Comparison of ENCODE assay signal across 1 cellular context in the genomic region with DNA sequence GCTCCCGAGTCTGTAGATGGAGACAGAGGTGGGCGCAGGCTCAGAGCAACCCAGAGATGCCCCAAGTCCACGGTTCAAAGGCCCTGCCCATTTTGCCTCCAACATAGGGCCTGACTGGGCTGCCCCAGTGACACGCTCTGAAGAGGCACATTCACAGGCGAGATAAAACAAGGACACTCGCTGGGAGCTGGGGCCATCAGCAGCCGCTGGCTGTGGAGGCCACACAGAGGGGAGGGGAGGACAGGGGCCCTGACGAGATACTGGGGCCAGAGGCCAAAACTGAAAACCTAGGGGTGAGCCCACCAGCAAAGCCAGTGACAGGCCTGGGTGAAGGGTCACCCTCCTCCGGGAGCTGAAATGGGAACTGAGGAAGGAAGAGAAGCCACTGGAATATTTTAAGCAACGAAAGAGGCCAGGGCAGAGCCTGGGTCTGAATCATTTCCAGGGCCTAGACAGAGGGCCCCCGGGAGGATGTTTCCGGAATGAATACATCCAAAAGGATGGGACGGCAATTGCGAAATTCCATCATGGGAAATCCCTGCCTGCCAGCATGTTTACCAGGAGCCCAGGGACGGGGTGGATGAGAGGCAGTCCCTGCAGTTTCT.
TF ChIP-seq lines count a peak whose summit lies in the region.

No MANE protein-coding gene starts in this region.

TF ChIP-seq in SK-N-SH, 30 proteins besides CTCF, POLR2A, EP300 and RAD21 (continued from another document):
- TF ChIP-seq REST (IDR thresholded peaks at IDR 0.05; ENCODE audit: low read depth, low read length) (no peak), POLR2AphosphoS5 (IDR thresholded peaks at IDR 0.05; ENCODE audit: low read depth, low read length) (no peak)
TF ChIP-seq in SK-N-SH: peak in this region for 4.
